8 cellular contexts compared by ENCODE assay signal in the genomic region with DNA sequence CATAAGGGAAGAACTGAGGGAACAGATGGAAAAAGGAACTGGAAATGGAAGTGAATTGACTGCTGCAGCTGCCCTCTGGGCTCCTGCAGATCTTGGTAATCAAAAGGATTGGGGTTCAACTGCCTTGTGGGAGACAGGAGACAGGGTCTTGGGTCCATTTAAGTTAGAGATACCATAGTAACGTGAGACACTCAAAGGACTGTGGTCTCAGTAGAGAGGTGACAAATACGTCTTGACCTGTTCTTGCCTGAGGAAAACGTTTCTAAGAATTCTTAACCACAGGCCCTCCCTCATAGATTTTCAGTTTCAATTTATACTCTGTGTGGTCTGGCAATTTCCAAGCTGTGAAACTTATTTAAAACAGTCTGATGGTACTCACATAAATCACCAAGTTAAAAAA.
A peak's percentile ranks its signal among the peaks of the same experiment; 100 is the strongest.
DNase-seq lines count a peak whose midpoint lies in the region; ATAC-seq, FAIRE-seq and TF ChIP-seq lines count a peak whose summit lies in the region.

No MANE protein-coding gene starts in this region.

- no peak overlapping the region for H3K9ac ChIP-seq in kidney (ENCODE audit: low read length in 2 of 2)

- H3K4me3 ChIP-seq in adrenal gland (no peak overlapping the region), kidney (ENCODE audit: low read length in 2 of 2) (no peak overlapping the region)

- FAIRE-seq in kidney (lab: Jason Lieb, UNC), result no peak

- H3K27me3 ChIP-seq in adrenal gland, result no peaks in the 10 kb centered on the region

- H3K9me3 ChIP-seq in adrenal gland (replicated peaks in 1 of 3) (no peaks in the 10 kb centered on the region), kidney (ENCODE audit: control insufficient read depth in 1 of 2, low read length in 2 of 2) (no peaks in the 10 kb centered on the region)

- peaks cover 69% of the 10 kb centered on the region for H3K4me1 Mint-ChIP-seq in activated T-helper 2 cell treated with anti-CD3 and anti-CD28 coated beads, Interferon-gamma antibody, Interleukin-2, Interleukin-4, amounts not matched to agents 10 μg/mL and 5 μg/mL and 100 μg/mL, durations not matched to agents 14 hours and 24 hours and 36 hours (ENCODE audit: low read depth)

- H3K36me3 Mint-ChIP-seq in activated T-helper 2 cell treated with anti-CD3 and anti-CD28 coated beads, Interferon-gamma antibody, Interleukin-2, Interleukin-4, amounts not matched to agents 10 μg/mL and 5 μg/mL and 100 μg/mL, durations not matched to agents 14 hours and 24 hours and 36 hours (ENCODE audit: low read depth), result peaks cover 41% of the 10 kb centered on the region

- no peak for TF ChIP-seq POLR2A in adrenal gland (IDR thresholded peaks at IDR 0.05)

- ATAC-seq in GM19395 (IDR thresholded peaks at IDR 0.05; ENCODE audit: unreplicated experiment) (peak; percentile 98), HG03354 (IDR thresholded peaks at IDR 0.05; ENCODE audit: poor library complexity, severe bottlenecking, unreplicated experiment) (peak; percentile 98), SK-N-SH treated with all-trans-retinoic acid at 6 μM for 48 hours (no peak)

- intact Hi-C loops in activated T-helper 2 cell treated with anti-CD3 and anti-CD28 coated beads, Interferon-gamma antibody, Interleukin-2, Interleukin-4, amounts not matched to agents 10 μg/mL and 5 μg/mL and 100 μg/mL, durations not matched to agents 14 hours and 24 hours and 36 hours (cut with micrococcal nuclease), result loop anchor here (1.0 to 5.0 kb wide), 8 partner anchors 34 to 908 kb away; a partner anchor contains a TSS
- intact Hi-C loops in adrenal gland (cut with DNase I), result no loop called here
- intact Hi-C loops in kidney (cut with DNase I), result no loop called here

- H3K27me3 Mint-ChIP-seq in activated T-helper 2 cell treated with anti-CD3 and anti-CD28 coated beads, Interferon-gamma antibody, Interleukin-2, Interleukin-4, amounts not matched to agents 10 μg/mL and 5 μg/mL and 100 μg/mL, durations not matched to agents 14 hours and 24 hours and 36 hours (ENCODE audit: low read depth), result no peaks in the 10 kb centered on the region

- H3K36me3 ChIP-seq in adrenal gland (replicated peaks in 1 of 2) (no peaks in the 10 kb centered on the region), kidney (ENCODE audit: control insufficient read depth in 1 of 2, insufficient read depth in 2 of 2, low read length in 2 of 2) (peaks cover 0 to 5% of the 10 kb centered on the region in 2 donors)

- H3K4me1 ChIP-seq in adrenal gland (replicated peaks in 1 of 2) (no peaks in the 10 kb centered on the region), kidney (ENCODE audit: control insufficient read depth in 1 of 2, insufficient read depth in 1 of 2, low read depth in 1 of 2, low read length in 2 of 2) (no peaks in the 10 kb centered on the region)

- DNase-seq in CD1c-positive myeloid dendritic cell (ENCODE audit: extremely low spot score), result peak; percentile 5
- peak; percentile 47 for DNase-seq in activated T-helper 2 cell treated with anti-CD3 and anti-CD28 coated beads, Interferon-gamma antibody, Interleukin-2, Interleukin-4, amounts not matched to agents 10 μg/mL and 5 μg/mL and 100 μg/mL, durations not matched to agents 14 hours and 24 hours and 36 hours (ENCODE audit: low spot score)
- no peak for DNase-seq in adrenal gland
- DNase-seq in kidney, result no peak
- DNase-seq in NCI-H82 (lab: John Stamatoyannopoulos, UW), result no peak

- peaks cover 9% of the 10 kb centered on the region for H3K9me3 Mint-ChIP-seq in activated T-helper 2 cell treated with anti-CD3 and anti-CD28 coated beads, Interferon-gamma antibody, Interleukin-2, Interleukin-4, amounts not matched to agents 10 μg/mL and 5 μg/mL and 100 μg/mL, durations not matched to agents 14 hours and 24 hours and 36 hours

- H3K27ac Mint-ChIP-seq in activated T-helper 2 cell treated with anti-CD3 and anti-CD28 coated beads, Interferon-gamma antibody, Interleukin-2, Interleukin-4, amounts not matched to agents 10 μg/mL and 5 μg/mL and 100 μg/mL, durations not matched to agents 14 hours and 24 hours and 36 hours, result peak overlapping the region; percentile 91

- H3K27ac ChIP-seq in adrenal gland (no peak overlapping the region), kidney (ENCODE audit: low read depth in 2 of 2, low read length in 2 of 2) (no peak overlapping the region)

- TF ChIP-seq CTCF in adrenal gland (IDR thresholded peaks at IDR 0.05) (no peak), kidney (IDR thresholded peaks at IDR 0.05; ENCODE audit: borderline replicate concordance, extremely low read depth, insufficient read depth) (no peak)

- H3K4me3 Mint-ChIP-seq in activated T-helper 2 cell treated with anti-CD3 and anti-CD28 coated beads, Interferon-gamma antibody, Interleukin-2, Interleukin-4, amounts not matched to agents 10 μg/mL and 5 μg/mL and 100 μg/mL, durations not matched to agents 14 hours and 24 hours and 36 hours (ENCODE audit: low read depth), result peak overlapping the region; percentile 49

- 51 to 68% (median 62%) methylated on average over 3 of the region's 3 CpGs for WGBS in adrenal gland, 4 donors

TF ChIP-seq in SK-N-SH treated with all-trans-retinoic acid at 6 μM for 48 hours, 23 proteins besides CTCF, POLR2A, EP300 and RAD21 (continues in another document):
- no peak for TF ChIP-seq GLIS3 (CRISPR knock-in tag; IDR thresholded peaks at IDR 0.05)
- TF ChIP-seq BACH2 (CRISPR knock-in tag; IDR thresholded peaks at IDR 0.05; ENCODE audit: borderline replicate concordance), result no peak
- TF ChIP-seq CSDC2 (CRISPR knock-in tag; IDR thresholded peaks at IDR 0.05), result no peak
- no peak for TF ChIP-seq ISL1 (CRISPR knock-in tag; IDR thresholded peaks at IDR 0.05)
- TF ChIP-seq, protein P1, sequence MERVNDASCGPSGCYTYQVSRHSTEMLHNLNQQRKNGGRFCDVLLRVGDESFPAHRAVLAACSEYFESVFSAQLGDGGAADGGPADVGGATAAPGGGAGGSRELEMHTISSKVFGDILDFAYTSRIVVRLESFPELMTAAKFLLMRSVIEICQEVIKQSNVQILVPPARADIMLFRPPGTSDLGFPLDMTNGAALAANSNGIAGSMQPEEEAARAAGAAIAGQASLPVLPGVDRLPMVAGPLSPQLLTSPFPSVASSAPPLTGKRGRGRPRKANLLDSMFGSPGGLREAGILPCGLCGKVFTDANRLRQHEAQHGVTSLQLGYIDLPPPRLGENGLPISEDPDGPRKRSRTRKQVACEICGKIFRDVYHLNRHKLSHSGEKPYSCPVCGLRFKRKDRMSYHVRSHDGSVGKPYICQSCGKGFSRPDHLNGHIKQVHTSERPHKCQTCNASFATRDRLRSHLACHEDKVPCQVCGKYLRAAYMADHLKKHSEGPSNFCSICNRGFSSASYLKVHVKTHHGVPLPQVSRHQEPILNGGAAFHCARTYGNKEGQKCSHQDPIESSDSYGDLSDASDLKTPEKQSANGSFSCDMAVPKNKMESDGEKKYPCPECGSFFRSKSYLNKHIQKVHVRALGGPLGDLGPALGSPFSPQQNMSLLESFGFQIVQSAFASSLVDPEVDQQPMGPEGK (CRISPR knock-in tag; IDR thresholded peaks at IDR 0.05; ENCODE audit: borderline replicate concordance), result no peak
- no peak for TF ChIP-seq PPARA (CRISPR knock-in tag; IDR thresholded peaks at IDR 0.05; ENCODE audit: borderline replicate concordance)
- TF ChIP-seq ZNF70 (CRISPR knock-in tag; IDR thresholded peaks at IDR 0.05), result no peak
- TF ChIP-seq ZNF8 (CRISPR knock-in tag; IDR thresholded peaks at IDR 0.05), result no peak
- TF ChIP-seq ZNF565 (CRISPR knock-in tag; conservative IDR thresholded peaks at IDR 0.05; ENCODE audit: low read depth), result no peak
- TF ChIP-seq, protein P2, sequence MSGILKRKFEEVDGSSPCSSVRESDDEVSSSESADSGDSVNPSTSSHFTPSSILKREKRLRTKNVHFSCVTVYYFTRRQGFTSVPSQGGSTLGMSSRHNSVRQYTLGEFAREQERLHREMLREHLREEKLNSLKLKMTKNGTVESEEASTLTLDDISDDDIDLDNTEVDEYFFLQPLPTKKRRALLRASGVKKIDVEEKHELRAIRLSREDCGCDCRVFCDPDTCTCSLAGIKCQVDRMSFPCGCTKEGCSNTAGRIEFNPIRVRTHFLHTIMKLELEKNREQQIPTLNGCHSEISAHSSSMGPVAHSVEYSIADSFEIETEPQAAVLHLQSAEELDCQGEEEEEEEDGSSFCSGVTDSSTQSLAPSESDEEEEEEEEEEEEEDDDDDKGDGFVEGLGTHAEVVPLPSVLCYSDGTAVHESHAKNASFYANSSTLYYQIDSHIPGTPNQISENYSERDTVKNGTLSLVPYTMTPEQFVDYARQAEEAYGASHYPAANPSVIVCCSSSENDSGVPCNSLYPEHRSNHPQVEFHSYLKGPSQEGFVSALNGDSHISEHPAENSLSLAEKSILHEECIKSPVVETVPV (CRISPR knock-in tag; IDR thresholded peaks at IDR 0.05), result no peak
- no peak for TF ChIP-seq RARB (CRISPR knock-in tag; IDR thresholded peaks at IDR 0.05)
- no peak for TF ChIP-seq ZC3H10 (CRISPR knock-in tag; IDR thresholded peaks at IDR 0.05)
- TF ChIP-seq TOX (CRISPR knock-in tag; IDR thresholded peaks at IDR 0.05; ENCODE audit: borderline replicate concordance), result no peak
- TF ChIP-seq ARNTL (CRISPR knock-in tag; IDR thresholded peaks at IDR 0.05; ENCODE audit: borderline replicate concordance, low read depth), result no peak
- no peak for TF ChIP-seq ZFP30 (CRISPR knock-in tag; IDR thresholded peaks at IDR 0.05)
- TF ChIP-seq, protein P3, sequence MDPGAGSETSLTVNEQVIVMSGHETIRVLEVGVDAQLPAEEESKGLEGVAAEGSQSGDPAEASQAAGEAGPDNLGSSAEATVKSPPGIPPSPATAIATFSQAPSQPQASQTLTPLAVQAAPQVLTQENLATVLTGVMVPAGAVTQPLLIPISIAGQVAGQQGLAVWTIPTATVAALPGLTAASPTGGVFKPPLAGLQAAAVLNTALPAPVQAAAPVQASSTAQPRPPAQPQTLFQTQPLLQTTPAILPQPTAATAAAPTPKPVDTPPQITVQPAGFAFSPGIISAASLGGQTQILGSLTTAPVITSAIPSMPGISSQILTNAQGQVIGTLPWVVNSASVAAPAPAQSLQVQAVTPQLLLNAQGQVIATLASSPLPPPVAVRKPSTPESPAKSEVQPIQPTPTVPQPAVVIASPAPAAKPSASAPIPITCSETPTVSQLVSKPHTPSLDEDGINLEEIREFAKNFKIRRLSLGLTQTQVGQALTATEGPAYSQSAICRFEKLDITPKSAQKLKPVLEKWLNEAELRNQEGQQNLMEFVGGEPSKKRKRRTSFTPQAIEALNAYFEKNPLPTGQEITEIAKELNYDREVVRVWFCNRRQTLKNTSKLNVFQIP (CRISPR knock-in tag; IDR thresholded peaks at IDR 0.05; ENCODE audit: borderline replicate concordance, low read depth), result no peak

Comparison
In these comparisons a context has a peak if more than half of its experiments do, and no peak if none do; other contexts are left out.
1. DNase-seq: peak in CD1c-positive myeloid dendritic cell (single experiment) and activated T-helper 2 cell treated with anti-CD3 and anti-CD28 coated beads, Interferon-gamma antibody, Interleukin-2, Interleukin-4, amounts not matched to agents 10 μg/mL and 5 μg/mL and 100 μg/mL, durations not matched to agents 14 hours and 24 hours and 36 hours (single experiment); none in adrenal gland (0 of 7), kidney (single experiment) and NCI-H82 (single experiment).